In genomic region chr1:62720946-62721554, GRCh38 we compare ENCODE assay signal across 15 cellular contexts. TPM values are rescaled to one million over a fixed set of nuclear protein-coding genes. Genes with fewer than 3 reads are reported as not detected.
DNase-seq lines count a peak whose midpoint lies in the region; ATAC-seq and TF ChIP-seq lines count a peak whose summit lies in the region.
"Had no signal": no experiment of that assay in that cellular context is flagged by ENCODE, and none has a peak within 500 bp of the region (broad histone marks: within the 10 kb centered on the region; RNA-seq: fewer than 3 reads in every experiment).

No MANE protein-coding gene starts in this region.

- peak overlapping the region; percentile 37 for H3K27ac ChIP-seq in A673 (ENCODE audit: low read depth, low read length, poor library complexity, severe bottlenecking)
- H3K27ac ChIP-seq: ascending aorta, lower lobe of right lung, SJSA1 had no signal

- in situ Hi-C loops in KBM-7 (cut with MboI; ENCODE audit: low pct_unique_long_range_greater_than_20kb, low sequenced_read_pairs), result no loop called here

- ATAC-seq in GM18517 (IDR thresholded peaks at IDR 0.05; ENCODE audit: unreplicated experiment), result no peak
- ATAC-seq: lower lobe of right lung had no signal

- no peaks in the 10 kb centered on the region for H3K36me3 ChIP-seq in A673 (ENCODE audit: insufficient read depth, low read length, poor library complexity, severe bottlenecking)
- H3K36me3 ChIP-seq in adipocyte (ENCODE audit: control insufficient read depth, insufficient read depth, low read length, severe bottlenecking), result no peaks in the 10 kb centered on the region
- H3K36me3 ChIP-seq: ascending aorta, lower lobe of right lung, SJSA1 had no signal

- POLR2A ChIA-PET in A673 (lab: Charles Lee; ENCODE audit: low non-redundant PET), result interaction anchor here (0.6 kb wide), 1 partner anchor 11 kb away, joined by 7 read pairs; no protein-coding TSS in a partner anchor

- H3K4me1 ChIP-seq in A673 (ENCODE audit: insufficient read depth, low read length, poor library complexity, severe bottlenecking) (peaks cover 50% of the 10 kb centered on the region), adipocyte (ENCODE audit: control insufficient read depth, insufficient read depth, low read length) (peaks cover 21% of the 10 kb centered on the region)

- no peak for TF ChIP-seq CTCF in A673 (conservative IDR thresholded peaks at IDR 0.05; ENCODE audit: low read depth, low read length)

- H3K27me3 ChIP-seq in A673 (replicated peaks; ENCODE audit: insufficient read depth, low read depth, low read length, poor library complexity) (no peaks in the 10 kb centered on the region), adipocyte (replicated peaks; ENCODE audit: control insufficient read depth, insufficient read depth, low read length) (no peaks in the 10 kb centered on the region)
- H3K27me3 ChIP-seq: ascending aorta, SJSA1 had no signal

- H3K9me3 ChIP-seq in A673 (ENCODE audit: low read depth, low read length, poor library complexity, severe bottlenecking), result no peaks in the 10 kb centered on the region
- H3K9me3 ChIP-seq in adipocyte (ENCODE audit: control insufficient read depth, low read length), result no peaks in the 10 kb centered on the region
- H3K9me3 ChIP-seq: ascending aorta, lower lobe of right lung, SJSA1 had no signal

- CTCF ChIA-PET in A673 (lab: Charles Lee), result no interaction called here

- H3K9ac ChIP-seq in adipocyte (ENCODE audit: low read length), result no peak overlapping the region

- DNase-seq in A673 (ENCODE audit: low spot score), result peak; percentile 77
- peak; percentile 79 for DNase-seq in KBM-7
- DNase-seq in adipocyte (ENCODE audit: low read depth), result peak; percentile 4
- peak; percentile 48 to 63 for DNase-seq in lung microvascular endothelial cell (ENCODE audit: low read depth in 2 of 2)
- DNase-seq in T1000 (lab: John Stamatoyannopoulos, UW), result no peak
- no peak for DNase-seq in stimulated activated naive CD4-positive, alpha-beta T cell (lab: John Stamatoyannopoulos, UW)
- no peak for DNase-seq in SKM-1 treated with dmso at 0.1 percent for 144 hours (lab: John Stamatoyannopoulos, UW; ENCODE audit: unreplicated experiment)
- DNase-seq: activated CD4-positive, alpha-beta T cell treated with anti-CD3 and anti-CD28 coated beads for 48 hours; hippocampal formation; lower lobe of right lung; stimulated activated CD4-positive, alpha-beta T cell treated with anti-CD3 and anti-CD28 coated beads, Interleukin-2, amount 100 ng/mL, for 48 hours; stimulated activated naive CD4-positive, alpha-beta T cell treated with Interleukin-2 at 50 U/mL for 16 hours had no signal

- no TSS peak for BruUV-seq in A673 (replicated peaks; lab: Mats Ljungman, UMichigan)

- intact Hi-C loops in A673 (cut with micrococcal nuclease; ENCODE audit: unreplicated experiment), result no loop called here

- no peak overlapping the region for H3K4me3 ChIP-seq in A673 (ENCODE audit: low read depth, low read length, poor library complexity, severe bottlenecking)
- no peak overlapping the region for H3K4me3 ChIP-seq in adipocyte (ENCODE audit: low read length)
- H3K4me3 ChIP-seq: ascending aorta, lower lobe of right lung, SJSA1 had no signal

RNA-seq across cellular contexts. Expression of gene DOCK7, which starts 32.9 kb away (rescaled TPM):
- 60.8 and 66.5 TPM in 2 replicates for total RNA-seq in A673 (2021)
- 19.2 and 21.0 TPM in 2 replicates for total RNA-seq in lung microvascular endothelial cell

Comparison
In these comparisons a context has a peak if more than half of its experiments do, and no peak if none do; other contexts are left out.
1. DNase-seq: peak in A673 (single experiment), KBM-7 (single experiment), adipocyte (single experiment) and lung microvascular endothelial cell (2 of 2); none in T1000 (single experiment), stimulated activated naive CD4-positive, alpha-beta T cell (0 of 6) and SKM-1 treated with dmso at 0.1 percent for 144 hours (single experiment).